11 cellular contexts compared by ENCODE assay signal in genomic region chrX:41384041-41384705, GRCh38. TPM values are rescaled to one million over a fixed set of nuclear protein-coding genes. Genes with fewer than 3 reads are reported as not detected.
DNase-seq lines count a peak whose midpoint lies in the region; ATAC-seq, FAIRE-seq and TF ChIP-seq lines count a peak whose summit lies in the region.
"Had no signal": no experiment of that assay in that cellular context is flagged by ENCODE, and none has a peak within 500 bp of the region (broad histone marks: within the 10 kb centered on the region; RNA-seq: fewer than 3 reads in every experiment).

No MANE protein-coding gene starts in this region.

- DNase-seq in NCI-H2196 (lab: John Stamatoyannopoulos, UW; ENCODE audit: unreplicated experiment) (peak; percentile 7), NCI-H2196 treated with DMSO at 0.1 percent for 48 hours (lab: John Stamatoyannopoulos, UW; ENCODE audit: unreplicated experiment) (no peak), WTC11 (ENCODE audit: low spot score) (no peak), H1 (ENCODE audit: low read depth in 1 of 2, low spot score in 2 of 2) (no peak), osteoblast (ENCODE audit: insufficient read length, low spot score, missing footprints) (peak; percentile 65), DMS79 (lab: John Stamatoyannopoulos, UW) (no peak)

- H3K4me1 ChIP-seq in H1 (replicated peaks in 1 of 4; ENCODE audit: control insufficient read depth in 3 of 4, insufficient read depth in 4 of 4, low read length in 3 of 4), result peaks cover 0 to 9% (median 3%) of the 10 kb centered on the region in 4 experiments; a peak in 4 of 7 replicates
- peaks cover 29% of the 10 kb centered on the region for H3K4me1 ChIP-seq in osteoblast (ENCODE audit: insufficient read depth, low read length)

- H3K27me3 Mint-ChIP-seq in WTC11 (ENCODE audit: low read depth), result no peaks in the 10 kb centered on the region; the same call in 1 of the 2 replicates

- peak overlapping the region; percentile 52; the same call in 1 of the 2 replicates for H3K27ac Mint-ChIP-seq in WTC11

- no peak overlapping the region for H2BK120ac ChIP-seq in H1 (replicated peaks; ENCODE audit: low read depth, low read length)

- no peak overlapping the region for H2BK5ac ChIP-seq in H1 (ENCODE audit: low read depth, low read length)

- no peak for TF ChIP-seq POLR2A in H1 (IDR thresholded peaks at IDR 0.05; ENCODE audit: control extremely low read depth in 1 of 2, low read depth in 2 of 2, low read length in 2 of 2)

- no peaks in the 10 kb centered on the region for H4K20me1 ChIP-seq in H1 (replicated peaks in 1 of 2; ENCODE audit: control insufficient read depth in 1 of 2, insufficient read depth in 2 of 2, low read length in 2 of 2)
- no peaks in the 10 kb centered on the region for H4K20me1 ChIP-seq in osteoblast (ENCODE audit: insufficient read depth, low read length)
- H4K20me1 ChIP-seq: BLaER1 had no signal

- H3K4me3 ChIP-seq in H1 (ENCODE audit: extremely low read depth in 1 of 4, insufficient read depth in 2 of 4, low read depth in 3 of 4, low read length in 4 of 4) (no peak overlapping the region), osteoblast (ENCODE audit: insufficient read depth, low read length) (no peak overlapping the region)
- H3K4me3 ChIP-seq: BLaER1, skin epidermis had no signal

- no peak overlapping the region for H3K4me3 Mint-ChIP-seq in WTC11

- H3K27me3 ChIP-seq in H1 (replicated peaks in 1 of 4; ENCODE audit: control insufficient read depth in 3 of 4, extremely low read depth in 1 of 4, insufficient read depth in 3 of 4, low read length in 3 of 4) (no peaks in the 10 kb centered on the region), osteoblast (ENCODE audit: insufficient read depth, low read length) (no peaks in the 10 kb centered on the region)
- H3K27me3 ChIP-seq: BLaER1 had no signal

- H2BK15ac ChIP-seq in H1 (ENCODE audit: low read length), result no peak overlapping the region

- H3K9me3 ChIP-seq in H1 (ENCODE audit: insufficient read depth in 2 of 2, low read depth in 1 of 2, low read length in 1 of 2) (no peaks in the 10 kb centered on the region), osteoblast (ENCODE audit: low read depth, low read length) (no peaks in the 10 kb centered on the region)
- H3K9me3 ChIP-seq: BLaER1 had no signal

- H3K9me3 Mint-ChIP-seq in WTC11, result no peaks in the 10 kb centered on the region

- WGBS in H1 (ENCODE audit: extremely low coverage in 1 of 2, insufficient coverage in 1 of 2, insufficient read length in 1 of 2, insufficient replicate concordance in 2 of 2, low coverage in 1 of 2, low lambda C conversion rate in 2 of 2, missing lambda C conversion rate in 1 of 2), 2 experiments, result 72% methylated on average over 6 of the region's 10 CpGs; no CpG with 5 or more reads in 1 of the 2 experiments

- H3K23ac ChIP-seq in H1 (ENCODE audit: insufficient read length), result no peak overlapping the region

- H3K36me3 ChIP-seq in H1 (ENCODE audit: control insufficient read depth in 2 of 4, insufficient read depth in 4 of 4, low read length in 3 of 4), result no peaks in the 10 kb centered on the region
- no peaks in the 10 kb centered on the region for H3K36me3 ChIP-seq in osteoblast (ENCODE audit: insufficient read depth, low read length)
- H3K36me3 ChIP-seq: BLaER1 had no signal

- H3K79me1 ChIP-seq in H1 (ENCODE audit: low read depth, low read length), result no peaks in the 10 kb centered on the region

- CTCF ChIA-PET in WTC11 (lab: Charles Lee), result no interaction called here
- CTCF ChIA-PET in H1 (lab: Charles Lee; ENCODE audit: partially characterized antibody), result no interaction called here

- H3K4me2 ChIP-seq in H1 (ENCODE audit: insufficient read depth in 1 of 2, low read depth in 2 of 2, low read length in 2 of 2), result no peak overlapping the region
- H3K4me2 ChIP-seq in osteoblast (ENCODE audit: insufficient read depth, low read length), result peak overlapping the region; percentile 45
- H3K4me2 ChIP-seq: BLaER1 had no signal

- H3K27ac ChIP-seq in H1 (ENCODE audit: low read depth, low read length) (no peak overlapping the region), osteoblast (ENCODE audit: low read depth, low read length) (peak overlapping the region; percentile 74)
- H3K27ac ChIP-seq: BLaER1 had no signal

- no peak for FAIRE-seq in H1 (lab: Jason Lieb, UNC)
- FAIRE-seq: TTC549 had no signal

- no peak overlapping the region for H4K5ac ChIP-seq in H1 (ENCODE audit: insufficient read length, low read depth, low read length)

- H4K91ac ChIP-seq in H1 (replicated peaks; ENCODE audit: insufficient read length, low read length), result peak overlapping the region; percentile 40

- H3K36me3 Mint-ChIP-seq in WTC11, result no peaks in the 10 kb centered on the region

- TF ChIP-seq EP300 in H1 (IDR thresholded peaks at IDR 0.05; ENCODE audit: borderline replicate concordance in 1 of 2, low read depth in 2 of 2, low read length in 2 of 2), result no peak

- H2AFZ ChIP-seq in H1 (ENCODE audit: low read length), result no peak overlapping the region
- no peak overlapping the region for H2AFZ ChIP-seq in osteoblast (ENCODE audit: low read length)

- no peak overlapping the region for H2BK20ac ChIP-seq in H1 (ENCODE audit: low read length)

- no peaks in the 10 kb centered on the region for H3K23me2 ChIP-seq in H1 (ENCODE audit: low read depth, low read length)

- TF ChIP-seq CTCF in WTC11 (IDR thresholded peaks at IDR 0.05) (no peak), H1 (IDR thresholded peaks at IDR 0.05; ENCODE audit: control extremely low read depth in 1 of 3, insufficient read depth in 1 of 3, low read depth in 1 of 3, low read length in 3 of 3) (no peak), osteoblast (IDR thresholded peaks at IDR 0.05; ENCODE audit: extremely low read depth, low read depth, low read length) (no peak)

- 0 out of 2 replicates have a peak overlapping the region, but pooled peaks have one; percentile 1 for H2AK5ac ChIP-seq in H1 (ENCODE audit: low read depth, low read length)

- no peak overlapping the region for H4K8ac ChIP-seq in H1 (ENCODE audit: extremely low read depth, insufficient read depth, low read length)

- H3K79me2 ChIP-seq in H1 (ENCODE audit: control insufficient read depth in 1 of 2, insufficient read depth in 2 of 2, low read length in 2 of 2) (no peaks in the 10 kb centered on the region), osteoblast (ENCODE audit: insufficient read depth, low read length) (no peaks in the 10 kb centered on the region)

- peaks cover 37% of the 10 kb centered on the region for H3K4me1 Mint-ChIP-seq in WTC11

- TF ChIP-seq RAD21 in H1 (IDR thresholded peaks at IDR 0.05 in 1 of 2, conservative IDR thresholded peaks at IDR 0.05 in 1 of 2; ENCODE audit: low read depth in 2 of 2, low read length in 2 of 2), result no peak

- no peak overlapping the region for H3K56ac ChIP-seq in H1 (replicated peaks; ENCODE audit: insufficient read length, low read depth, low read length)

- no peak overlapping the region for H3K18ac ChIP-seq in H1 (ENCODE audit: extremely low read depth, low read length)

- POLR2A ChIA-PET in WTC11 (lab: Charles Lee), result interaction anchor here (0.6 to 1.1 kb wide), 2 partner anchors 31 to 824 kb away, joined by 3 to 5 read pairs; no protein-coding TSS in a partner anchor
- POLR2A ChIA-PET in H1 (lab: Charles Lee; ENCODE audit: partially characterized antibody), result no interaction called here

- no peak overlapping the region for H3K9ac ChIP-seq in H1 (replicated peaks in 1 of 4; ENCODE audit: extremely low read depth in 1 of 4, low read depth in 3 of 4, low read length in 3 of 4)
- H3K9ac ChIP-seq: BLaER1 had no signal

- H3K14ac ChIP-seq in H1 (ENCODE audit: insufficient read length), result no peak overlapping the region

- H3K4ac ChIP-seq in H1 (replicated peaks; ENCODE audit: insufficient read length, low read depth, low read length), result no peak overlapping the region

- ATAC-seq in WTC11 (no peak), HG02798 (IDR thresholded peaks at IDR 0.05; ENCODE audit: poor library complexity, unreplicated experiment) (no peak), HG03039 (IDR thresholded peaks at IDR 0.05; ENCODE audit: unreplicated experiment) (no peak)

- no peak overlapping the region for H2BK12ac ChIP-seq in H1 (ENCODE audit: low read depth, low read length)

TF ChIP-seq in WTC11, 78 proteins besides CTCF, POLR2A, EP300 and RAD21 (continues in another document):
- TF ChIP-seq, protein P1, sequence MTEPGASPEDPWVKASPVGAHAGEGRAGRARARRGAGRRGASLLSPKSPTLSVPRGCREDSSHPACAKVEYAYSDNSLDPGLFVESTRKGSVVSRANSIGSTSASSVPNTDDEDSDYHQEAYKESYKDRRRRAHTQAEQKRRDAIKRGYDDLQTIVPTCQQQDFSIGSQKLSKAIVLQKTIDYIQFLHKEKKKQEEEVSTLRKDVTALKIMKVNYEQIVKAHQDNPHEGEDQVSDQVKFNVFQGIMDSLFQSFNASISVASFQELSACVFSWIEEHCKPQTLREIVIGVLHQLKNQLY (CRISPR knock-in tag; IDR thresholded peaks at IDR 0.05), result no peak
- TF ChIP-seq SOX15 (CRISPR knock-in tag; IDR thresholded peaks at IDR 0.05), result no peak

TF ChIP-seq in H1, 55 proteins besides CTCF, POLR2A, EP300 and RAD21:
- 0 out of 2 replicates have a peak, but pooled peaks have one; percentile 40 for TF ChIP-seq CEBPB (IDR thresholded peaks at IDR 0.05; ENCODE audit: low read depth, low read length)
- no peak for TF ChIP-seq TEAD4 (IDR thresholded peaks at IDR 0.05; ENCODE audit: low read depth, low read length)

RNA-seq across cellular contexts. Expression of gene DDX3X, which starts 50.2 kb away (rescaled TPM):
- total RNA-seq in WTC11 (2021), result 228 to 250 TPM (median 236 TPM) in 3 replicates
- 274 and 291 TPM in 2 replicates for total RNA-seq in H1 (2021; fragmentation: NEBNext Ultra II Directional; extraction: Animal tissue kit (Norgen Biotek cat#: 25700))
- polyA plus RNA-seq in H1 (2011; rRNA removed), result 29.9 and 39.4 TPM in 2 replicates
- 70.9 TPM for polyA plus RNA-seq in H1 (2011; cell fraction: cytosol; rRNA removed)
- polyA plus RNA-seq in H1 (2011; cell fraction: nucleus; rRNA removed), result 49.5 TPM
- polyA plus RNA-seq in H1 (2012, experiment 1 of 2), result 115 to 172 TPM (median 160 TPM) in 4 replicates
- 9.3 TPM for polyA plus RNA-seq in H1 (2012, experiment 2 of 2)
- 102 TPM for polyA plus RNA-seq in H1 (2013, experiment 1 of 2)
- polyA plus RNA-seq in H1 (2013, experiment 2 of 2), result 98.2 TPM
- 141 and 144 TPM in 2 replicates for polyA minus RNA-seq in H1 (2011; rRNA and poly(A)+ RNA removed)
- 124 TPM for polyA minus RNA-seq in H1 (2011; cell fraction: cytosol; rRNA and poly(A)+ RNA removed)
- 189 TPM for polyA minus RNA-seq in H1 (2011; cell fraction: nucleus; rRNA and poly(A)+ RNA removed)
- 160 and 203 TPM in 2 replicates for total RNA-seq in osteoblast

Comparison
In these comparisons a context has a peak if more than half of its experiments do, and no peak if none do; other contexts are left out.
1. DNase-seq: peak in NCI-H2196 (single experiment) and osteoblast (single experiment); none in NCI-H2196 treated with DMSO at 0.1 percent for 48 hours (single experiment), WTC11 (single experiment), H1 (0 of 2) and DMS79 (single experiment).